Comparison of ENCODE assay signal across 15 cellular contexts in genomic region chr5:170275376-170275994, GRCh38. TPM values are rescaled to one million over a fixed set of nuclear protein-coding genes. Genes with fewer than 3 reads are reported as not detected.
DNase-seq lines count a peak whose midpoint lies in the region; ATAC-seq lines count a peak whose summit lies in the region.
"Had no signal": no experiment of that assay in that cellular context is flagged by ENCODE, and none has a peak within 500 bp of the region (broad histone marks: within the 10 kb centered on the region; RNA-seq: fewer than 3 reads in every experiment).

No MANE protein-coding gene starts in this region.

- peaks cover 76% of the 10 kb centered on the region for H3K4me1 Mint-ChIP-seq in T-helper 17 cell
- H3K4me1 Mint-ChIP-seq in stimulated activated effector memory CD8-positive, alpha-beta T cell treated with anti-CD3 and anti-CD28 coated beads, Interleukin-12 subunit alpha, Interleukin-12 subunit beta, amount 100 ng/mL, for 72 hours, result peaks cover 96% of the 10 kb centered on the region

- H3K4me3 Mint-ChIP-seq in T-helper 17 cell, result peak overlapping the region; percentile 92
- peak overlapping the region; percentile 72 for H3K4me3 Mint-ChIP-seq in stimulated activated effector memory CD8-positive, alpha-beta T cell treated with anti-CD3 and anti-CD28 coated beads, Interleukin-12 subunit alpha, Interleukin-12 subunit beta, amount 100 ng/mL, for 72 hours

- ATAC-seq in T-helper 17 cell (peak; percentile 63), HG02938 (IDR thresholded peaks at IDR 0.05; ENCODE audit: unreplicated experiment) (no peak)
- ATAC-seq in stimulated activated effector memory CD8-positive, alpha-beta T cell treated with anti-CD3 and anti-CD28 coated beads, Interleukin-12 subunit alpha, Interleukin-12 subunit beta, amount 100 ng/mL, for 72 hours, result no peak
- ATAC-seq: left lobe of liver had no signal

- DNase-seq in activated CD8-positive, alpha-beta memory T cell treated with anti-CD3 and anti-CD28 coated beads, Interleukin-2, amount 50 U/mL, for 48 hours, result peak; percentile 50
- DNase-seq in activated CD8-positive, alpha-beta memory T cell treated with anti-CD3 and anti-CD28 coated beads, Interleukin-2, amount 50 U/mL, for 4 hours, result no peak
- DNase-seq in T-helper 17 cell (peak; percentile 34 to 65 (median 47)), DMS114 treated with DMSO at 0.1 percent for 48 hours (lab: John Stamatoyannopoulos, UW; ENCODE audit: unreplicated experiment) (no peak), DMS53 (lab: John Stamatoyannopoulos, UW) (no peak)
- peak; percentile 74 for DNase-seq in central memory CD4-positive, alpha-beta T cell
- no peak for DNase-seq in stimulated activated effector memory CD8-positive, alpha-beta T cell treated with anti-CD3 and anti-CD28 coated beads, Interleukin-12 subunit alpha, Interleukin-12 subunit beta, amount 100 ng/mL, for 72 hours (ENCODE audit: low spot score in 2 of 2)
- DNase-seq: Kasumi-1; NCI-H187 treated with DMSO at 0.1 percent for 48 hours; NCI-H748 treated with DMSO at 0.1 percent for 48 hours; stimulated activated CD4-positive, alpha-beta T cell treated with anti-CD3 and anti-CD28 coated beads, Interleukin-4, amount 100 ng/mL, for 1 hour had no signal

- H3K27ac Mint-ChIP-seq in T-helper 17 cell, result peak overlapping the region; percentile 100
- H3K27ac Mint-ChIP-seq in stimulated activated effector memory CD8-positive, alpha-beta T cell treated with anti-CD3 and anti-CD28 coated beads, Interleukin-12 subunit alpha, Interleukin-12 subunit beta, amount 100 ng/mL, for 72 hours, result peak overlapping the region; percentile 99

- peaks cover 7% of the 10 kb centered on the region for H3K36me3 Mint-ChIP-seq in T-helper 17 cell (ENCODE audit: low read depth)
- H3K36me3 Mint-ChIP-seq in stimulated activated effector memory CD8-positive, alpha-beta T cell treated with anti-CD3 and anti-CD28 coated beads, Interleukin-12 subunit alpha, Interleukin-12 subunit beta, amount 100 ng/mL, for 72 hours, result peaks cover 100% of the 10 kb centered on the region

- no peaks in the 10 kb centered on the region for H3K9me3 ChIP-seq in T-helper 17 cell (ENCODE audit: control insufficient read depth, low read length, poor library complexity, severe bottlenecking)

- no peaks in the 10 kb centered on the region for H3K27me3 Mint-ChIP-seq in T-helper 17 cell

- H3K9me3 Mint-ChIP-seq in stimulated activated effector memory CD8-positive, alpha-beta T cell treated with anti-CD3 and anti-CD28 coated beads, Interleukin-12 subunit alpha, Interleukin-12 subunit beta, amount 100 ng/mL, for 72 hours, result no peaks in the 10 kb centered on the region

RNA-seq across cellular contexts. Expression of gene LCP2, which starts 22.1 kb away (rescaled TPM):
- 100 to 1,000 TPM; 304 to 333 TPM for total RNA-seq in T-helper 17 cell
- total RNA-seq: A673 had no signal

RNA-seq across cellular contexts. Expression of gene C5orf58, which starts 42.7 kb away (rescaled TPM):
- total RNA-seq in T-helper 17 cell, result not detected
- total RNA-seq: A673, hepatocyte, left lobe of liver had no signal

Comparison
In these comparisons a context has a peak if more than half of its experiments do, and no peak if none do; other contexts are left out.
1. DNase-seq: peak in activated CD8-positive, alpha-beta memory T cell treated with anti-CD3 and anti-CD28 coated beads, Interleukin-2, amount 50 U/mL, for 48 hours (single experiment), T-helper 17 cell (3 of 3) and central memory CD4-positive, alpha-beta T cell (single experiment); none in activated CD8-positive, alpha-beta memory T cell treated with anti-CD3 and anti-CD28 coated beads, Interleukin-2, amount 50 U/mL, for 4 hours (single experiment), stimulated activated effector memory CD8-positive, alpha-beta T cell treated with anti-CD3 and anti-CD28 coated beads, Interleukin-12 subunit alpha, Interleukin-12 subunit beta, amount 100 ng/mL, for 72 hours (0 of 2), DMS114 treated with DMSO at 0.1 percent for 48 hours (single experiment) and DMS53 (single experiment).